In genomic region chr1:27001570-27002360, GRCh38 we compare ENCODE assay signal across 7 cellular contexts. TPM values are rescaled to one million over a fixed set of nuclear protein-coding genes. Genes with fewer than 3 reads are reported as not detected.
DNase-seq lines count a peak whose midpoint lies in the region; ATAC-seq and TF ChIP-seq lines count a peak whose summit lies in the region.

No MANE protein-coding gene starts in this region.

- no TSS peak for BruUV-seq in mammary epithelial cell (replicated peaks; lab: Mats Ljungman, UMichigan)

- H3K27ac ChIP-seq in mammary epithelial cell (ENCODE audit: insufficient read depth, low read depth, low read length) (peak overlapping the region; percentile 96), upper lobe of left lung (peak overlapping the region; percentile 47 to 78 (median 62))

- TF ChIP-seq CTCF in mammary epithelial cell (conservative IDR thresholded peaks at IDR 0.05 in 1 of 2, IDR thresholded peaks at IDR 0.05 in 1 of 2; ENCODE audit: extremely low read depth in 1 of 2, insufficient read depth in 1 of 2, low read depth in 1 of 2, low read length in 2 of 2): no peak
- no peak for TF ChIP-seq CTCF in upper lobe of left lung (IDR thresholded peaks at IDR 0.05)

- peaks cover 18% of the 10 kb centered on the region for H3K4me1 Mint-ChIP-seq in memory B cell

- CTCF ChIA-PET in mammary epithelial cell (lab: Charles Lee; ENCODE audit: low non-redundant PET): no interaction called here

- in situ Hi-C loops in mammary epithelial cell (cut with MboI; ENCODE audit: low sequenced_read_pairs in 2 of 2): no loop called here

- dilution Hi-C loops in mammary epithelial cell (cut with HindIII; ENCODE audit: low sequenced_read_pairs): no loop called here

- DNase-seq in M059J (ENCODE audit: low read depth) (peak; percentile 50), mammary epithelial cell (peak; percentile 94), memory B cell (ENCODE audit: low spot score in 2 of 2) (peak; percentile 49 to 55), upper lobe of left lung (peak in 1 of 2 donors; percentile 77), NCI-H2171 treated with DMSO at 0.1 percent for 48 hours (lab: John Stamatoyannopoulos, UW) (no peak)
- no peak for DNase-seq in activated CD8-positive, alpha-beta memory T cell treated with anti-CD3 and anti-CD28 coated beads, Interleukin-2, amount 50 U/mL, for 4 hours
- DNase-seq in activated CD8-positive, alpha-beta memory T cell treated with anti-CD3 and anti-CD28 coated beads, Interleukin-2, amount 50 U/mL, for 48 hours: no peak

- TF ChIP-seq POLR2A in upper lobe of left lung (IDR thresholded peaks at IDR 0.05): peak in 1 of 4 donors; percentile 23

- H3K4me1 ChIP-seq in mammary epithelial cell (ENCODE audit: insufficient read depth, low read length) (peaks cover 92% of the 10 kb centered on the region), upper lobe of left lung (peaks cover 40 to 79% (median 65%) of the 10 kb centered on the region in 4 donors)

- H3K36me3 ChIP-seq in mammary epithelial cell (ENCODE audit: insufficient read depth, low read length): peaks cover 15% of the 10 kb centered on the region
- H3K36me3 ChIP-seq in upper lobe of left lung: peaks cover 0 to 15% (median 4%) of the 10 kb centered on the region in 4 donors

- no peaks in the 10 kb centered on the region for H3K27me3 Mint-ChIP-seq in memory B cell

- H3K4me2 ChIP-seq in mammary epithelial cell (ENCODE audit: insufficient read depth, low read depth, low read length): no peak overlapping the region

- intact Hi-C loops in mammary epithelial cell (cut with micrococcal nuclease): no loop called here

- peaks cover 23% of the 10 kb centered on the region for H3K79me2 ChIP-seq in mammary epithelial cell (ENCODE audit: insufficient read depth, low read length)

- ATAC-seq in memory B cell (ENCODE audit: low read depth) (peak; percentile 85), upper lobe of left lung (ENCODE audit: low FRiP score in 2 of 2) (peak; percentile 53 to 78)

- H3K27me3 ChIP-seq in mammary epithelial cell (ENCODE audit: insufficient read depth, low read length) (no peaks in the 10 kb centered on the region), upper lobe of left lung (no peaks in the 10 kb centered on the region)

- H3K9me3 Mint-ChIP-seq in memory B cell: no peaks in the 10 kb centered on the region

- no peaks in the 10 kb centered on the region for H3K36me3 Mint-ChIP-seq in memory B cell

- H3K4me3 Mint-ChIP-seq in memory B cell: peak overlapping the region; percentile 77

- peak overlapping the region; percentile 82 for H3K9ac ChIP-seq in mammary epithelial cell (ENCODE audit: insufficient read depth, low read length)

- peak overlapping the region; percentile 20 for H2AFZ ChIP-seq in mammary epithelial cell (ENCODE audit: low read depth, low read length)

- no peak overlapping the region for H3K4me3 ChIP-seq in mammary epithelial cell (replicated peaks in 1 of 3; ENCODE audit: insufficient read depth in 1 of 3, low read depth in 2 of 3, low read length in 3 of 3)
- H3K4me3 ChIP-seq in upper lobe of left lung: no peak overlapping the region

- no peaks in the 10 kb centered on the region for H4K20me1 ChIP-seq in mammary epithelial cell (ENCODE audit: insufficient read depth, low read length)

- peak overlapping the region; percentile 55 for H3K27ac Mint-ChIP-seq in memory B cell

- TF ChIP-seq EP300 in upper lobe of left lung (IDR thresholded peaks at IDR 0.05): no peak

- H3K9me3 ChIP-seq in mammary epithelial cell (replicated peaks; ENCODE audit: insufficient read depth, low read length) (no peaks in the 10 kb centered on the region), upper lobe of left lung (no peaks in the 10 kb centered on the region)

- 9% methylated on average over 12 of the region's 13 CpGs for WGBS in mammary epithelial cell (ENCODE audit: low coverage, missing lambda C conversion rate)
- 44 to 45% methylated on average over 13 of the region's 13 CpGs for WGBS in upper lobe of left lung, 2 donors

RNA-seq across cellular contexts. Expression of gene TRNP1, which starts 8.3 kb away (rescaled TPM):
- 3.9 and 11.6 TPM in 2 replicates for total RNA-seq in M059J (2014; rRNA removed; shearing (Covaris generic))
- total RNA-seq in mammary epithelial cell (100 to 1,000 TPM in 1 of 2 donors, 10 to 100 TPM in 1; 99.0 to 142 TPM), upper lobe of left lung (10 to 100 TPM in 5 of 6 donors, 1 to 10 TPM in 1; 9.1 to 38.0 (median 26.0) TPM)
- polyA plus RNA-seq in mammary epithelial cell: 196 TPM
- polyA minus RNA-seq in mammary epithelial cell: 75.9 TPM

RNA-seq across cellular contexts. Expression of gene TENT5B, which starts 10.9 kb away (rescaled TPM):
- total RNA-seq in M059J (2014; rRNA removed; shearing (Covaris generic)): 7.1 and 8.7 TPM in 2 replicates
- 10 to 100 TPM; 23.4 to 50.7 TPM for total RNA-seq in mammary epithelial cell
- polyA plus RNA-seq in mammary epithelial cell: 21.8 TPM
- 24.1 TPM for polyA minus RNA-seq in mammary epithelial cell
- total RNA-seq in upper lobe of left lung: 100 to 1,000 TPM in 1 of 6 donors, 10 to 100 TPM in 5; 10.5 to 124 (median 43.1) TPM

RNA-seq across cellular contexts. Expression of gene KDF1, which starts 41.5 kb away (rescaled TPM):
- not detected in 2 replicates for total RNA-seq in M059J (2014; rRNA removed; shearing (Covaris generic))
- total RNA-seq in mammary epithelial cell (10 to 100 TPM; 15.2 to 24.7 TPM), upper lobe of left lung (10 to 100 TPM in 4 of 6 donors, 1 to 10 TPM in 2; 7.7 to 23.3 (median 11.8) TPM)
- 26.4 TPM for polyA plus RNA-seq in mammary epithelial cell
- 25.0 TPM for polyA minus RNA-seq in mammary epithelial cell

Comparison
In these comparisons a context has a peak if more than half of its experiments do, and no peak if none do; other contexts are left out.
1. DNase-seq: peak in M059J (single experiment), mammary epithelial cell (single experiment) and memory B cell (2 of 2); none in activated CD8-positive, alpha-beta memory T cell treated with anti-CD3 and anti-CD28 coated beads, Interleukin-2, amount 50 U/mL, for 4 hours (single experiment), NCI-H2171 treated with DMSO at 0.1 percent for 48 hours (single experiment) and activated CD8-positive, alpha-beta memory T cell treated with anti-CD3 and anti-CD28 coated beads, Interleukin-2, amount 50 U/mL, for 48 hours (single experiment).